17 cellular contexts compared by ENCODE assay signal in genomic region chr19:10964903-10965302, GRCh38. TPM values are rescaled to one million over a fixed set of nuclear protein-coding genes. Genes with fewer than 3 reads are reported as not detected.
DNase-seq lines count a peak whose midpoint lies in the region; ATAC-seq and TF ChIP-seq lines count a peak whose summit lies in the region.
"Had no signal": no experiment of that assay in that cellular context is flagged by ENCODE, and none has a peak within 500 bp of the region (broad histone marks: within the 10 kb centered on the region; RNA-seq: fewer than 3 reads in every experiment).

No MANE protein-coding gene starts in this region.

- H3K4me1 ChIP-seq in A673 (ENCODE audit: insufficient read depth, low read length, poor library complexity, severe bottlenecking): peaks cover 3% of the 10 kb centered on the region

- peaks cover 0 to 2% (median 0%) of the 10 kb centered on the region in 3 donors for H3K36me3 Mint-ChIP-seq in naive thymus-derived CD8-positive, alpha-beta T cell

- H3K36me3 ChIP-seq in A673 (ENCODE audit: insufficient read depth, low read length, poor library complexity, severe bottlenecking) (peaks cover 6% of the 10 kb centered on the region), WERI-Rb-1 (peaks cover 21% of the 10 kb centered on the region)

- H3K9me3 ChIP-seq in A673 (ENCODE audit: low read depth, low read length, poor library complexity, severe bottlenecking) (no peaks in the 10 kb centered on the region), WERI-Rb-1 (ENCODE audit: severe bottlenecking) (no peaks in the 10 kb centered on the region)

- no peaks in the 10 kb centered on the region for H3K27me3 Mint-ChIP-seq in naive thymus-derived CD8-positive, alpha-beta T cell
- H3K27me3 Mint-ChIP-seq: activated CD4-positive, alpha-beta memory T cell treated with anti-CD3 and anti-CD28 coated beads, Interleukin-2, amount 10 ng/mL, durations not matched to agents 7 days and 5 days; stimulated activated naive CD8-positive, alpha-beta T cell treated with anti-CD3 and anti-CD28 coated beads, Interleukin-15, Interleukin-2, amounts not matched to agents 100 ng/mL and 50 ng/mL, for 24 hours had no signal

- H3K27ac Mint-ChIP-seq in naive thymus-derived CD8-positive, alpha-beta T cell: peak overlapping the region in 6 of 10 donors; percentile 72 to 96 (median 84)
- H3K27ac Mint-ChIP-seq: activated CD4-positive, alpha-beta memory T cell treated with anti-CD3 and anti-CD28 coated beads, Interleukin-2, amount 10 ng/mL, durations not matched to agents 7 days and 5 days; activated T-helper 2 cell treated with anti-CD3 and anti-CD28 coated beads, Interferon-gamma antibody, Interleukin-2, Interleukin-4, amounts not matched to agents 10 μg/mL and 5 μg/mL and 100 μg/mL, durations not matched to agents 14 hours and 24 hours and 36 hours; stimulated activated naive CD8-positive, alpha-beta T cell treated with anti-CD3 and anti-CD28 coated beads, Interleukin-15, Interleukin-2, amounts not matched to agents 100 ng/mL and 50 ng/mL, for 24 hours had no signal

- peaks cover 23 to 72% (median 60%) of the 10 kb centered on the region in 4 donors for H3K4me1 Mint-ChIP-seq in naive thymus-derived CD8-positive, alpha-beta T cell

- no peaks in the 10 kb centered on the region for H3K9me3 Mint-ChIP-seq in naive thymus-derived CD8-positive, alpha-beta T cell
- H3K9me3 Mint-ChIP-seq: activated CD4-positive, alpha-beta memory T cell treated with anti-CD3 and anti-CD28 coated beads, Interleukin-2, amount 10 ng/mL, durations not matched to agents 7 days and 5 days; activated T-helper 2 cell treated with anti-CD3 and anti-CD28 coated beads, Interferon-gamma antibody, Interleukin-2, Interleukin-4, amounts not matched to agents 10 μg/mL and 5 μg/mL and 100 μg/mL, durations not matched to agents 14 hours and 24 hours and 36 hours; stimulated activated naive CD8-positive, alpha-beta T cell treated with anti-CD3 and anti-CD28 coated beads, Interleukin-15, Interleukin-2, amounts not matched to agents 100 ng/mL and 50 ng/mL, for 24 hours had no signal

- BruUV-seq in A673 (replicated peaks; lab: Mats Ljungman, UMichigan): no TSS peak

- H3K4me3 Mint-ChIP-seq in naive thymus-derived CD8-positive, alpha-beta T cell: peak overlapping the region in 1 of 10 donors; percentile 14
- H3K4me3 Mint-ChIP-seq: activated CD4-positive, alpha-beta memory T cell treated with anti-CD3 and anti-CD28 coated beads, Interleukin-2, amount 10 ng/mL, durations not matched to agents 7 days and 5 days; stimulated activated naive CD8-positive, alpha-beta T cell treated with anti-CD3 and anti-CD28 coated beads, Interleukin-15, Interleukin-2, amounts not matched to agents 100 ng/mL and 50 ng/mL, for 24 hours had no signal

- peak overlapping the region; percentile 43 for H3K27ac ChIP-seq in A673 (ENCODE audit: low read depth, low read length, poor library complexity, severe bottlenecking)
- no peak overlapping the region for H3K27ac ChIP-seq in WERI-Rb-1
- H3K27ac ChIP-seq: VCaP had no signal

- POLR2A ChIA-PET in A673 (lab: Charles Lee; ENCODE audit: low non-redundant PET): no interaction called here
- POLR2A ChIA-PET in naive thymus-derived CD8-positive, alpha-beta T cell (lab: Charles Lee): interaction anchor here (0.9 kb wide), 1 partner anchor 85 kb away, joined by 4 read pairs; no protein-coding TSS in a partner anchor

- intact Hi-C loops in A673 (cut with micrococcal nuclease; ENCODE audit: unreplicated experiment): no loop called here

- ATAC-seq in naive thymus-derived CD8-positive, alpha-beta T cell: no peak
- ATAC-seq: left lobe of liver had no signal

- CTCF ChIA-PET in A673 (lab: Charles Lee): no interaction called here

- H3K27me3 ChIP-seq in A673 (replicated peaks; ENCODE audit: insufficient read depth, low read depth, low read length, poor library complexity): no peaks in the 10 kb centered on the region
- H3K27me3 ChIP-seq in WERI-Rb-1 (ENCODE audit: insufficient read depth, low read depth, severe bottlenecking): no peaks in the 10 kb centered on the region

- TF ChIP-seq CTCF in A673 (conservative IDR thresholded peaks at IDR 0.05; ENCODE audit: low read depth, low read length) (peak; percentile 34; the same call in 1 of the 2 replicates), GM12873 (IDR thresholded peaks at IDR 0.05; ENCODE audit: insufficient read depth, low read depth, low read length, missing control alignments) (peak; percentile 31), WERI-Rb-1 (IDR thresholded peaks at IDR 0.05; ENCODE audit: low read depth, low read length) (0 out of 2 replicates have a peak, but pooled peaks have one; percentile 17)

- H3K4me3 ChIP-seq in A673 (ENCODE audit: low read depth, low read length, poor library complexity, severe bottlenecking): no peak overlapping the region
- no peak overlapping the region for H3K4me3 ChIP-seq in WERI-Rb-1 (ENCODE audit: low read depth, low read length)

- no peak for DNase-seq in A673 (ENCODE audit: low spot score)
- DNase-seq in WERI-Rb-1: no peak
- no peak for DNase-seq in naive thymus-derived CD8-positive, alpha-beta T cell
- DNase-seq in NCI-H2196 (lab: John Stamatoyannopoulos, UW; ENCODE audit: unreplicated experiment): no peak
- no peak for DNase-seq in mesenteric fat pad (ENCODE audit: low spot score)
- no peak for DNase-seq in NCI-H1417 (lab: John Stamatoyannopoulos, UW)
- DNase-seq in activated CD8-positive, alpha-beta memory T cell treated with anti-CD3 and anti-CD28 coated beads for 24 hours: no peak
- DNase-seq: activated CD4-positive, alpha-beta memory T cell treated with anti-CD3 and anti-CD28 coated beads, Interleukin-2, amount 10 ng/mL, durations not matched to agents 7 days and 5 days; foreskin fibroblast; IMR-90; NCI-H1092; NCI-H748 treated with DMSO at 0.1 percent for 48 hours had no signal

RNA-seq across cellular contexts. Expression of gene SMARCA4, which starts 4.1 kb away (rescaled TPM):
- 307 and 319 TPM in 2 replicates for total RNA-seq in A673 (2021)
- total RNA-seq in naive thymus-derived CD8-positive, alpha-beta T cell: 100 to 1,000 TPM; 100 to 108 TPM
- polyA plus RNA-seq in naive thymus-derived CD8-positive, alpha-beta T cell: 10 to 100 TPM in 2 of 3 donors, 1 to 10 TPM in 1; 6.0 to 29.5 (median 12.6) TPM
- 70.7 TPM for total RNA-seq in mesenteric fat pad

RNA-seq across cellular contexts. Expression of gene TIMM29, which starts 36.3 kb away (rescaled TPM):
- 30.0 and 32.5 TPM in 2 replicates for total RNA-seq in A673 (2021)
- 10 to 100 TPM; 32.9 TPM for total RNA-seq in naive thymus-derived CD8-positive, alpha-beta T cell
- polyA plus RNA-seq in naive thymus-derived CD8-positive, alpha-beta T cell: 10 to 100 TPM; 23.8 to 40.9 (median 32.0) TPM
- total RNA-seq in mesenteric fat pad: 14.4 TPM

RNA-seq across cellular contexts. Expression of gene YIPF2, which starts 36.5 kb away (rescaled TPM):
- total RNA-seq in A673 (2021) (24.5 and 24.6 TPM in 2 replicates), mesenteric fat pad (28.4 TPM)
- total RNA-seq in naive thymus-derived CD8-positive, alpha-beta T cell: 10 to 100 TPM; 31.0 to 32.0 TPM
- polyA plus RNA-seq in naive thymus-derived CD8-positive, alpha-beta T cell: 10 to 100 TPM; 12.0 to 18.2 (median 15.4) TPM
